In the genomic region with DNA sequence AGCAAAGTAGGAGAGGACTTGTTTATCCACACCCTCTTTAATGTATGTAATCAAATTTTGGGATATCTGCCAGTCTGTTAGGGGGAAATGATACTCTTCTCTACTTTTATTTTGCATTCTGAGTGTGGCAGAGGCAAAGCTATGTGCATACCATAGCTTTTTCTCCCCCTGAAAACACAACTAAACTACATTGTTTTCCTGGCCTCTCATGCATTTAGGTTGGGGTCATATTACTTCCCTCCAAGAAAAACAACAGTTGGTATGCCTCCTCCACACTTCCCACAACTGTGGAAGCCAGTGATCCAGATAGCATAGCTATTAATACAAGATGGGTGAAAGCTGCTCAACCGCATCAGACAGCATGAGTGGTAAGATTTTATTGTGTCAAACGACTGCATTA, we compare ENCODE assay signal across 17 cellular contexts. TPM values are rescaled to one million over a fixed set of nuclear protein-coding genes. Genes with fewer than 3 reads are reported as not detected.
DNase-seq lines count a peak whose midpoint lies in the region; ATAC-seq, FAIRE-seq and TF ChIP-seq lines count a peak whose summit lies in the region.
"Had no signal": no experiment of that assay in that cellular context is flagged by ENCODE, and none has a peak within 500 bp of the region (broad histone marks: within the 10 kb centered on the region; RNA-seq: fewer than 3 reads in every experiment).

No MANE protein-coding gene starts in this region.

- no peak overlapping the region for H3K18ac ChIP-seq in IMR-90 (ENCODE audit: low read depth, low read length)

- POLR2A ChIA-PET in IMR-90 (lab: Charles Lee; ENCODE audit: unreplicated experiment): interaction anchor here (1.0 kb wide), 1 partner anchor 22 kb away, joined by 5 read pairs; no protein-coding TSS in a partner anchor

- no peak overlapping the region for H3K23ac ChIP-seq in IMR-90 (ENCODE audit: low read depth, low read length)

- H2BK5ac ChIP-seq in IMR-90 (ENCODE audit: low read depth, low read length, poor library complexity, severe bottlenecking): no peak overlapping the region

- no peak overlapping the region for H2AK5ac ChIP-seq in IMR-90 (ENCODE audit: low read depth, low read length)

- H2BK20ac ChIP-seq in IMR-90 (ENCODE audit: low read depth, low read length): no peak overlapping the region

- peaks cover 3 to 18% of the 10 kb centered on the region in 2 experiments for H3K79me1 ChIP-seq in IMR-90 (ENCODE audit: low read depth in 1 of 2, low read length in 2 of 2)

- CTCF ChIA-PET in IMR-90 (lab: Yijun Ruan, JAX): interaction anchor here (0.6 kb wide), 1 partner anchor 176 kb away, joined by 3 read pairs; no protein-coding TSS in a partner anchor

- no peak overlapping the region for H2AK9ac ChIP-seq in IMR-90 (replicated peaks; ENCODE audit: low read depth, low read length, poor library complexity)

- no peak overlapping the region for H4K8ac ChIP-seq in IMR-90 (ENCODE audit: low read depth in 2 of 2, low read length in 2 of 2)

- in situ Hi-C loops in ACHN (cut with HindIII; ENCODE audit: low pct_ligation_motif_present, low pct_unique_long_range_greater_than_20kb, low sequenced_read_pairs) (no loop called here), IMR-90 (cut with MboI; ENCODE audit: low sequenced_read_pairs) (no loop called here)

- H3K9ac ChIP-seq in IMR-90 (ENCODE audit: low read depth, low read length) (no peak overlapping the region), astrocyte (ENCODE audit: low read length) (no peak overlapping the region)

- no peak overlapping the region for H3K4me3 Mint-ChIP-seq in astrocyte (ENCODE audit: unreplicated experiment)
- H3K4me3 Mint-ChIP-seq: activated naive CD4-positive, alpha-beta T cell treated with anti-CD3 and anti-CD28 coated beads, Interleukin-2, amount 50 U/mL, for 24 hours had no signal

- TF ChIP-seq POLR2A in IMR-90 (IDR thresholded peaks at IDR 0.05; ENCODE audit: low read depth, low read length): no peak

- H3K27ac Mint-ChIP-seq in astrocyte (ENCODE audit: unreplicated experiment): no peak overlapping the region
- H3K27ac Mint-ChIP-seq: activated naive CD4-positive, alpha-beta T cell treated with anti-CD3 and anti-CD28 coated beads, Interleukin-2, amount 50 U/mL, for 24 hours had no signal

- ATAC-seq in IMR-90 (ENCODE audit: low read depth) (peak; percentile 75), HG02571 (IDR thresholded peaks at IDR 0.05; ENCODE audit: unreplicated experiment) (no peak)
- ATAC-seq: HCT116 had no signal

- BruUV-seq in IMR-90 (replicated peaks; lab: Mats Ljungman, UMichigan): no TSS peak

- H4K5ac ChIP-seq in IMR-90 (ENCODE audit: low read depth, low read length): no peak overlapping the region

- H3K4ac ChIP-seq in IMR-90 (ENCODE audit: low read depth, low read length): no peak overlapping the region

- WGBS in IMR-90 (ENCODE audit: extremely low coverage in 2 of 2, insufficient read length in 1 of 2), 2 experiments: no CpG with 5 or more reads among the region's 2 CpGs
- 76 to 96% (median 86%) methylated on average over 2 of the region's 2 CpGs for WGBS in small intestine, 3 donors

- TF ChIP-seq RAD21 in IMR-90 (IDR thresholded peaks at IDR 0.05; ENCODE audit: low read length): no peak

- no peak overlapping the region for H3K4me3 ChIP-seq in IMR-90 (ENCODE audit: insufficient read depth, low read depth, low read length)
- H3K4me3 ChIP-seq in astrocyte (ENCODE audit: insufficient read depth, low read depth, low read length): no peak overlapping the region
- no peak overlapping the region for H3K4me3 ChIP-seq in ascending aorta
- no peak overlapping the region for H3K4me3 ChIP-seq in small intestine (ENCODE audit: low read depth in 1 of 2, low read length in 2 of 2)
- H3K4me3 ChIP-seq: PC-9 had no signal

- H3K4me2 ChIP-seq in IMR-90 (ENCODE audit: low read depth, low read length): no peak overlapping the region
- H3K4me2 ChIP-seq in astrocyte (ENCODE audit: low read length): peak overlapping the region; percentile 21
- H3K4me2 ChIP-seq: PC-9 had no signal

- H4K20me1 ChIP-seq in IMR-90 (ENCODE audit: insufficient read depth, low read length): peaks cover 23% of the 10 kb centered on the region
- H4K20me1 ChIP-seq in astrocyte (ENCODE audit: insufficient read depth, low read length): peaks cover 30% of the 10 kb centered on the region

- H3K56ac ChIP-seq in IMR-90 (ENCODE audit: extremely low read depth, insufficient read depth, low read length): no peak overlapping the region

- H3K27me3 ChIP-seq in IMR-90 (ENCODE audit: control insufficient read depth, insufficient read depth, low read length): no peaks in the 10 kb centered on the region
- H3K27me3 ChIP-seq in astrocyte (ENCODE audit: insufficient read depth, low read length): no peaks in the 10 kb centered on the region
- no peaks in the 10 kb centered on the region for H3K27me3 ChIP-seq in ascending aorta
- no peaks in the 10 kb centered on the region for H3K27me3 ChIP-seq in small intestine (ENCODE audit: control insufficient read depth in 2 of 2, insufficient read depth in 2 of 2, low read length in 2 of 2)

- H3K14ac ChIP-seq in IMR-90 (replicated peaks; ENCODE audit: low read depth, low read length): no peak overlapping the region

- peaks cover 18% of the 10 kb centered on the region for H3K36me3 Mint-ChIP-seq in astrocyte (ENCODE audit: low read depth, unreplicated experiment)

- H3K36me3 ChIP-seq in IMR-90 (ENCODE audit: control insufficient read depth, insufficient read depth, low read length) (peaks cover 8% of the 10 kb centered on the region), astrocyte (ENCODE audit: insufficient read depth, low read length) (peaks cover 17% of the 10 kb centered on the region), ascending aorta (peaks cover 0 to 39% of the 10 kb centered on the region in 2 donors), small intestine (ENCODE audit: control insufficient read depth in 2 of 2, insufficient read depth in 2 of 2, low read length in 2 of 2) (peaks cover 2 to 9% of the 10 kb centered on the region in 2 donors)

- intact Hi-C loops in IMR-90 (cut with micrococcal nuclease): no loop called here
- intact Hi-C loops in ascending aorta (cut with DNase I): no loop called here

- peaks cover 26% of the 10 kb centered on the region for H3K4me1 Mint-ChIP-seq in astrocyte (ENCODE audit: low read depth, unreplicated experiment)

- TF ChIP-seq CTCF in IMR-90 (conservative IDR thresholded peaks at IDR 0.05; ENCODE audit: low read depth, low read length): no peak
- TF ChIP-seq CTCF in astrocyte (IDR thresholded peaks at IDR 0.05; ENCODE audit: insufficient read depth, low read depth, low read length): no peak
- no peak for TF ChIP-seq CTCF in ascending aorta (IDR thresholded peaks at IDR 0.05)

- peaks cover 10% of the 10 kb centered on the region for H3K79me2 ChIP-seq in astrocyte (ENCODE audit: insufficient read depth, low read length)

- FAIRE-seq in astrocyte (lab: Jason Lieb, UNC): no peak
- no peak for FAIRE-seq in small intestine (lab: Jason Lieb, UNC)

- H3K9me3 ChIP-seq in IMR-90 (ENCODE audit: control insufficient read depth, insufficient read depth, low read length) (no peaks in the 10 kb centered on the region), astrocyte (ENCODE audit: insufficient read depth, low read depth, low read length) (no peaks in the 10 kb centered on the region), ascending aorta (no peaks in the 10 kb centered on the region), small intestine (ENCODE audit: control insufficient read depth, low read depth) (no peaks in the 10 kb centered on the region)

- H3K27me3 Mint-ChIP-seq in astrocyte (ENCODE audit: low read depth, unreplicated experiment): no peaks in the 10 kb centered on the region
- H3K27me3 Mint-ChIP-seq: activated naive CD4-positive, alpha-beta T cell treated with anti-CD3 and anti-CD28 coated beads, Interleukin-2, amount 50 U/mL, for 24 hours had no signal

- H2BK15ac ChIP-seq in IMR-90 (ENCODE audit: low read depth, low read length): no peak overlapping the region

- H4K91ac ChIP-seq in IMR-90 (ENCODE audit: insufficient read depth, low read depth, low read length): no peak overlapping the region

- H3K9me1 ChIP-seq in IMR-90 (ENCODE audit: insufficient read depth, low read length): peaks cover 4% of the 10 kb centered on the region; the same call in 1 of the 2 replicates

- H2AFZ ChIP-seq in IMR-90 (replicated peaks; ENCODE audit: low read length, poor library complexity) (no peak overlapping the region), astrocyte (ENCODE audit: low read depth, low read length) (no peak overlapping the region)
- H2AFZ ChIP-seq: PC-9 had no signal

- DNase-seq in ACHN: peak; percentile 26
- peak; percentile 83 for DNase-seq in IMR-90
- DNase-seq in astrocyte (ENCODE audit: low read depth): peak; percentile 79
- peak; percentile 35 for DNase-seq in hepatic stellate cell (ENCODE audit: low spot score)
- no peak for DNase-seq in ascending aorta (ENCODE audit: low spot score in 2 of 2)
- no peak for DNase-seq in NCI-H2081 treated with DMSO at 0.1 percent for 48 hours (lab: John Stamatoyannopoulos, UW)
- DNase-seq in small intestine: no peak
- DNase-seq: activated CD4-positive, CD25-positive, alpha-beta regulatory T cell treated with anti-CD3 and anti-CD28 coated beads, Interleukin-2, amount 50 U/mL, for 72 hours; activated CD8-positive, alpha-beta memory T cell treated with anti-CD3 and anti-CD28 coated beads, Interleukin-2, amount 50 U/mL, for 48 hours; DMS153; NCI-H2227 treated with DMSO at 0.1 percent for 48 hours; occipital lobe; PC-9; substantia nigra had no signal

- no peak overlapping the region for H2BK120ac ChIP-seq in IMR-90 (ENCODE audit: low read depth, low read length)

- no peak overlapping the region for H3K27ac ChIP-seq in IMR-90 (ENCODE audit: insufficient read depth, low read length)
- H3K27ac ChIP-seq in astrocyte (ENCODE audit: low read depth, low read length): no peak overlapping the region
- no peak overlapping the region for H3K27ac ChIP-seq in ascending aorta
- H3K27ac ChIP-seq in small intestine (ENCODE audit: low read depth in 1 of 2, low read length in 1 of 2): no peak overlapping the region
- H3K27ac ChIP-seq: PC-9 had no signal

- H3K4me1 ChIP-seq in IMR-90 (ENCODE audit: control insufficient read depth, insufficient read depth, low read length) (peaks cover 2% of the 10 kb centered on the region; the same call in 1 of the 2 replicates), astrocyte (ENCODE audit: insufficient read depth, low read length) (peaks cover 7% of the 10 kb centered on the region), ascending aorta (peaks cover 0 to 5% of the 10 kb centered on the region in 2 donors), small intestine (ENCODE audit: control insufficient read depth in 2 of 2, insufficient read depth in 1 of 2, low read depth in 1 of 2, low read length in 1 of 2) (no peaks in the 10 kb centered on the region)

- dilution Hi-C loops in IMR-90 (cut with HindIII; ENCODE audit: low sequenced_read_pairs, unreplicated experiment): no loop called here

- no peaks in the 10 kb centered on the region for H3K9me3 Mint-ChIP-seq in astrocyte (ENCODE audit: unreplicated experiment)
- H3K9me3 Mint-ChIP-seq: activated naive CD4-positive, alpha-beta T cell treated with anti-CD3 and anti-CD28 coated beads, Interleukin-2, amount 50 U/mL, for 24 hours had no signal

RNA-seq across cellular contexts. Expression of gene RPL15, which starts 6.9 kb away (rescaled TPM):
- total RNA-seq in IMR-90 (2012; rRNA removed): 1,419 and 2,730 TPM in 2 replicates
- polyA plus RNA-seq in IMR-90 (2012; rRNA removed): 4,701 and 5,087 TPM in 2 replicates
- polyA plus RNA-seq in IMR-90 (2012; cell fraction: cytosol; rRNA removed): 2,854 and 3,719 TPM in 2 replicates
- 1,256 and 2,197 TPM in 2 replicates for polyA plus RNA-seq in IMR-90 (2012; cell fraction: nucleus; rRNA removed; ENCODE audit: low replicate concordance)
- total RNA-seq in astrocyte: 1,579 and 1,629 TPM in 2 replicates
- 1,680 TPM for total RNA-seq in ascending aorta
- 1,000 to 10,000 TPM; 1,526 to 3,526 (median 3,011) TPM for polyA plus RNA-seq in small intestine

RNA-seq across cellular contexts. Expression of gene NKIRAS1, which starts 7.0 kb away (rescaled TPM):
- 6.8 and 16.1 TPM in 2 replicates for total RNA-seq in IMR-90 (2012; rRNA removed)
- polyA plus RNA-seq in IMR-90 (2012; rRNA removed): 5.6 and 6.1 TPM in 2 replicates
- polyA plus RNA-seq in IMR-90 (2012; cell fraction: cytosol; rRNA removed): 2.4 and 3.6 TPM in 2 replicates
- 1.0 and 3.0 TPM in 2 replicates for polyA plus RNA-seq in IMR-90 (2012; cell fraction: nucleus; rRNA removed; ENCODE audit: low replicate concordance)
- total RNA-seq in astrocyte: 10.7 and 11.0 TPM in 2 replicates
- total RNA-seq in ascending aorta: 8.7 TPM
- polyA plus RNA-seq in small intestine: 1 to 10 TPM; 4.0 to 5.1 (median 4.2) TPM

RNA-seq across cellular contexts. Expression of gene NR1D2, which starts 21.3 kb away (rescaled TPM):
- 41.0 and 46.1 TPM in 2 replicates for total RNA-seq in IMR-90 (2012; rRNA removed)
- polyA plus RNA-seq in IMR-90 (2012; rRNA removed): 7.5 and 8.1 TPM in 2 replicates
- 1.7 and 2.1 TPM in 2 replicates for polyA plus RNA-seq in IMR-90 (2012; cell fraction: cytosol; rRNA removed)
- polyA plus RNA-seq in IMR-90 (2012; cell fraction: nucleus; rRNA removed; ENCODE audit: low replicate concordance): 0.62 and 8.5 TPM in 2 replicates
- total RNA-seq in astrocyte: 19.2 and 20.7 TPM in 2 replicates
- total RNA-seq in ascending aorta: 6.5 TPM
- 10 to 100 TPM in 1 of 3 donors, 1 to 10 TPM in 2; 8.3 to 13.0 (median 9.8) TPM for polyA plus RNA-seq in small intestine

Comparison
In these comparisons a context has a peak if more than half of its experiments do, and no peak if none do; other contexts are left out.
1. DNase-seq: peak in ACHN (single experiment), IMR-90 (single experiment), astrocyte (single experiment) and hepatic stellate cell (single experiment); none in ascending aorta (0 of 2), NCI-H2081 treated with DMSO at 0.1 percent for 48 hours (single experiment) and small intestine (single experiment).